In genomic region chr18:46657115-46657955, GRCh38 we compare ENCODE assay signal across 18 cellular contexts. TPM values are rescaled to one million over a fixed set of nuclear protein-coding genes. Genes with fewer than 3 reads are reported as not detected.
DNase-seq lines count a peak whose midpoint lies in the region; ATAC-seq and TF ChIP-seq lines count a peak whose summit lies in the region.
"Had no signal": no experiment of that assay in that cellular context is flagged by ENCODE, and none has a peak within 500 bp of the region (broad histone marks: within the 10 kb centered on the region; RNA-seq: fewer than 3 reads in every experiment).

Gene LOXHD1 (minus strand): TSS chr18:46657220. CDS start chr18:46657033, 187 bp downstream.

- no peaks in the 10 kb centered on the region for H3K79me2 ChIP-seq in DND-41 (ENCODE audit: insufficient read depth, low read length)

- no peaks in the 10 kb centered on the region for H3K27me3 ChIP-seq in BLaER1 treated with 17β-estradiol and CSF1 and Interleukin-3, amounts not matched to agents 10 nM and 100 nM
- no peaks in the 10 kb centered on the region for H3K27me3 ChIP-seq in DND-41 (ENCODE audit: insufficient read depth, low read length, poor library complexity)
- H3K27me3 ChIP-seq: uterus had no signal

- peaks cover 2 to 34% (median 24%) of the 10 kb centered on the region in 10 experiments; a peak in 19 of 20 replicates for H3K4me1 ChIP-seq in BLaER1 treated with 17β-estradiol and CSF1 and Interleukin-3, amounts not matched to agents 10 nM and 100 nM
- H3K4me1 ChIP-seq in DND-41 (ENCODE audit: insufficient read depth, low read length) = peaks cover 8% of the 10 kb centered on the region
- H3K4me1 ChIP-seq: suprapubic skin, uterus had no signal

- peak within 1 kb of the TSS in 7 of 11 experiments; percentile 1 to 31 (median 25); a peak in 5 of 22 replicates for H3K4me2 ChIP-seq in BLaER1 treated with 17β-estradiol and CSF1 and Interleukin-3, amounts not matched to agents 10 nM and 100 nM
- H3K4me2 ChIP-seq in DND-41 (ENCODE audit: insufficient read depth, low read length) = no peak within 1 kb of the TSS
- H3K4me2 ChIP-seq: SK-N-SH had no signal

- H3K9ac ChIP-seq in BLaER1 treated with 17β-estradiol and CSF1 and Interleukin-3, amounts not matched to agents 10 nM and 100 nM = peak within 1 kb of the TSS in 3 of 11 experiments; percentile 4 to 14 (median 9); a peak in 1 of 22 replicates
- H3K9ac ChIP-seq in DND-41 (ENCODE audit: low read depth, low read length) = no peak within 1 kb of the TSS
- H3K9ac ChIP-seq: SK-N-SH had no signal

- POLR2A ChIA-PET in WTC11 (lab: Charles Lee) = interaction anchor here (0.8 to 1.3 kb wide), 4 partner anchors 13 to 484 kb away, joined by 3 to 6 read pairs (median 4); no protein-coding TSS in a partner anchor

- H3K36me3 Mint-ChIP-seq in WTC11 (no peaks in the 10 kb centered on the region), progenitor cell of endocrine pancreas (ENCODE audit: insufficient read depth) (no peaks in the 10 kb centered on the region)
- no peaks in the 10 kb centered on the region for H3K36me3 Mint-ChIP-seq in activated T-cell treated with anti-CD3 and anti-CD28 coated beads, Interleukin-2, amount 50 U/mL, for 24 hours (ENCODE audit: low read depth)
- H3K36me3 Mint-ChIP-seq: CD4-positive, alpha-beta memory T cell; naive thymus-derived CD4-positive, alpha-beta T cell had no signal

- no peak within 1 kb of the TSS for H3K27ac ChIP-seq in BLaER1 treated with 17β-estradiol and CSF1 and Interleukin-3, amounts not matched to agents 10 nM and 100 nM
- H3K27ac ChIP-seq in DND-41 (ENCODE audit: low read length) = no peak within 1 kb of the TSS
- H3K27ac ChIP-seq: RWPE1, suprapubic skin, uterus had no signal

- H3K27me3 Mint-ChIP-seq in WTC11 (ENCODE audit: low read depth) (no peaks in the 10 kb centered on the region), progenitor cell of endocrine pancreas (peaks cover 18% of the 10 kb centered on the region)
- no peaks in the 10 kb centered on the region for H3K27me3 Mint-ChIP-seq in activated T-cell treated with anti-CD3 and anti-CD28 coated beads, Interleukin-2, amount 50 U/mL, for 24 hours
- H3K27me3 Mint-ChIP-seq: CD4-positive, alpha-beta memory T cell; dendritic cell treated with granulocyte-macrophage colony-stimulating factor and Interleukin-4, amounts not matched to agents 40 ng/mL and 50 ng/mL, for 4 days had no signal

- H3K4me3 ChIP-seq in BLaER1 treated with 17β-estradiol and CSF1 and Interleukin-3, amounts not matched to agents 10 nM and 100 nM = no peak within 1 kb of the TSS
- H3K4me3 ChIP-seq in DND-41 (ENCODE audit: low read depth in 1 of 2, low read length in 2 of 2) = no peak within 1 kb of the TSS
- H3K4me3 ChIP-seq: suprapubic skin, uterus had no signal

- no peaks in the 10 kb centered on the region for H3K9me3 ChIP-seq in BLaER1 treated with 17β-estradiol and CSF1 and Interleukin-3, amounts not matched to agents 10 nM and 100 nM (replicated peaks in 1 of 11)
- no peaks in the 10 kb centered on the region for H3K9me3 ChIP-seq in DND-41 (ENCODE audit: insufficient read depth, low read length, severe bottlenecking)
- H3K9me3 ChIP-seq: SK-N-SH, suprapubic skin, uterus had no signal

- TF ChIP-seq CTCF in DND-41 (IDR thresholded peaks at IDR 0.05; ENCODE audit: borderline replicate concordance, extremely low read depth, low read length, poor library complexity, severe bottlenecking) (no peak), WTC11 (IDR thresholded peaks at IDR 0.05) (no peak), progenitor cell of endocrine pancreas (IDR thresholded peaks at IDR 0.05; ENCODE audit: unreplicated experiment) (no peak)

- H3K4me3 Mint-ChIP-seq in WTC11 = peak within 1 kb of the TSS; percentile 53
- H3K4me3 Mint-ChIP-seq in progenitor cell of endocrine pancreas (ENCODE audit: low read depth) = no peak within 1 kb of the TSS
- no peak within 1 kb of the TSS for H3K4me3 Mint-ChIP-seq in activated T-cell treated with anti-CD3 and anti-CD28 coated beads, Interleukin-2, amount 50 U/mL, for 24 hours
- H3K4me3 Mint-ChIP-seq: CD4-positive, alpha-beta memory T cell; dendritic cell treated with granulocyte-macrophage colony-stimulating factor and Interleukin-4, amounts not matched to agents 40 ng/mL and 50 ng/mL, for 4 days; naive thymus-derived CD4-positive, alpha-beta T cell had no signal

- no peak for DNase-seq in DND-41
- DNase-seq in WTC11 (ENCODE audit: low spot score) = peak; percentile 34
- no peak for DNase-seq in progenitor cell of endocrine pancreas (ENCODE audit: low spot score, unreplicated experiment)
- DNase-seq in medulla oblongata (ENCODE audit: extremely low spot score) = no peak
- no peak for DNase-seq in activated T-cell treated with anti-CD3 and anti-CD28 coated beads, Interleukin-2, amount 50 U/mL, for 24 hours
- DNase-seq in NCI-H748 treated with DMSO at 0.1 percent for 48 hours (lab: John Stamatoyannopoulos, UW) = no peak

- H2AFZ ChIP-seq in DND-41 (ENCODE audit: low read depth, low read length) = peak within 1 kb of the TSS; percentile 59; the same call in 1 of the 2 replicates

- no peaks in the 10 kb centered on the region for H3K9me3 Mint-ChIP-seq in WTC11
- H3K9me3 Mint-ChIP-seq in progenitor cell of endocrine pancreas (ENCODE audit: low read depth) = no peaks in the 10 kb centered on the region
- no peaks in the 10 kb centered on the region for H3K9me3 Mint-ChIP-seq in activated T-cell treated with anti-CD3 and anti-CD28 coated beads, Interleukin-2, amount 50 U/mL, for 24 hours
- H3K9me3 Mint-ChIP-seq: dendritic cell treated with granulocyte-macrophage colony-stimulating factor and Interleukin-4, amounts not matched to agents 40 ng/mL and 50 ng/mL, for 4 days; naive thymus-derived CD4-positive, alpha-beta T cell had no signal

- H4K20me1 ChIP-seq in BLaER1 treated with 17β-estradiol and CSF1 and Interleukin-3, amounts not matched to agents 10 nM and 100 nM = no peaks in the 10 kb centered on the region
- H4K20me1 ChIP-seq in DND-41 (ENCODE audit: insufficient read depth, low read length) = no peaks in the 10 kb centered on the region

- H3K27ac Mint-ChIP-seq in WTC11 (peak within 1 kb of the TSS; percentile 41; the same call in 1 of the 2 replicates), progenitor cell of endocrine pancreas (peak within 1 kb of the TSS; percentile 22)
- no peak within 1 kb of the TSS for H3K27ac Mint-ChIP-seq in activated T-cell treated with anti-CD3 and anti-CD28 coated beads, Interleukin-2, amount 50 U/mL, for 24 hours
- H3K27ac Mint-ChIP-seq: CD4-positive, alpha-beta memory T cell; dendritic cell treated with granulocyte-macrophage colony-stimulating factor and Interleukin-4, amounts not matched to agents 40 ng/mL and 50 ng/mL, for 4 days had no signal

- H3K4me1 Mint-ChIP-seq in WTC11 (peaks cover 19% of the 10 kb centered on the region), progenitor cell of endocrine pancreas (ENCODE audit: low read depth) (no peaks in the 10 kb centered on the region)
- no peaks in the 10 kb centered on the region for H3K4me1 Mint-ChIP-seq in activated T-cell treated with anti-CD3 and anti-CD28 coated beads, Interleukin-2, amount 50 U/mL, for 24 hours (ENCODE audit: low read depth)
- H3K4me1 Mint-ChIP-seq: CD4-positive, alpha-beta memory T cell; naive thymus-derived CD4-positive, alpha-beta T cell had no signal

- no peaks in the 10 kb centered on the region for H3K36me3 ChIP-seq in BLaER1 treated with 17β-estradiol and CSF1 and Interleukin-3, amounts not matched to agents 10 nM and 100 nM
- H3K36me3 ChIP-seq in DND-41 (ENCODE audit: insufficient read depth, low read length) = no peaks in the 10 kb centered on the region
- H3K36me3 ChIP-seq: suprapubic skin, uterus had no signal

- CTCF ChIA-PET in WTC11 (lab: Charles Lee) = interaction anchor here (0.6 to 3.3 kb wide), 142 partner anchors 9 to 584 kb away, joined by 3 to 206 read pairs (median 6); partner anchors contain the start of genes ELOA2, KATNAL2, PIAS2 and ST8SIA5

- no peak for ATAC-seq in DND-41 (ENCODE audit: insufficient read depth, low read depth)
- ATAC-seq in WTC11 = peak; percentile 50

TF ChIP-seq in WTC11, 78 proteins besides CTCF, POLR2A, EP300 and RAD21 (continues in another document):
- TF ChIP-seq ZNF219 (CRISPR knock-in tag; IDR thresholded peaks at IDR 0.05; ENCODE audit: borderline replicate concordance) (no peak), ZNF423 (CRISPR knock-in tag; IDR thresholded peaks at IDR 0.05) (0 out of 2 replicates have a peak, but pooled peaks have one; percentile 21), ZNF121 (CRISPR knock-in tag; IDR thresholded peaks at IDR 0.05) (no peak), ATF2 (CRISPR knock-in tag; IDR thresholded peaks at IDR 0.05; ENCODE audit: borderline replicate concordance, low read depth) (no peak), ETV6 (CRISPR knock-in tag; IDR thresholded peaks at IDR 0.05) (no peak), FOXP1 (CRISPR knock-in tag; IDR thresholded peaks at IDR 0.05; ENCODE audit: borderline replicate concordance) (no peak), ZNF416 (CRISPR knock-in tag; IDR thresholded peaks at IDR 0.05) (no peak), USF1 (CRISPR knock-in tag; IDR thresholded peaks at IDR 0.05) (0 out of 2 replicates have a peak, but pooled peaks have one; percentile 28)

RNA-seq across cellular contexts. Expression of gene LOXHD1, which starts in this region (rescaled TPM):
- total RNA-seq in WTC11 (2021) (0.35 to 0.64 TPM (median 0.57 TPM) in 3 replicates), progenitor cell of endocrine pancreas (0.33 and 0.36 TPM in 2 replicates)
- total RNA-seq: CD4-positive, alpha-beta memory T cell; glomerular endothelial cell; H4; IMR-90; osteocyte had no signal

Comparison
In these comparisons a context has a peak if more than half of its experiments do, and no peak if none do; other contexts are left out.
1. Peak in DNase-seq and ATAC-seq in WTC11; RNA of the gene not detected or under 1 TPM.